1 cellular context compared by ENCODE assay signal in the genomic region with DNA sequence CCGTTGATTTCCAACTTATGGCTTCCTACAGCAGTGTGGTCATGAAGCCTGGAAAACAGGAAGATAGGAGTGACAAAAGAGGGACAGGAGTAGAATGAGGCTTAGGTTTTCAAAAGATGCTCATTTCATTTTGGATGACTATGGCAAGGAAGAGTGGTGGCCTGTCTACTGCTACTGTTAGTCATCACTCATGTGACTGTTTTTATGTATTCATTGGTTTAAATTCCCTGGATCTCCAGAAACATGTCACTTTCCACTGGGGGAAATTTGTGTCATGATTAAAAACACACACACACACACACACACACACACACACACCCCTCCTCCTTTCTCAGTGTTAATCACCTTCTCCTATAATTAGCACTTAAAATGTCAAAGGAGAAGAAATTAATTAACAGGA.
A peak's percentile ranks its signal among the peaks of the same experiment; 100 is the strongest.
TF ChIP-seq lines count a peak whose summit lies in the region.

No MANE protein-coding gene starts in this region.

TF ChIP-seq in HEK293, 187 proteins besides CTCF, POLR2A, EP300 and RAD21 (continued from another document):
- TF ChIP-seq, protein P1, sequence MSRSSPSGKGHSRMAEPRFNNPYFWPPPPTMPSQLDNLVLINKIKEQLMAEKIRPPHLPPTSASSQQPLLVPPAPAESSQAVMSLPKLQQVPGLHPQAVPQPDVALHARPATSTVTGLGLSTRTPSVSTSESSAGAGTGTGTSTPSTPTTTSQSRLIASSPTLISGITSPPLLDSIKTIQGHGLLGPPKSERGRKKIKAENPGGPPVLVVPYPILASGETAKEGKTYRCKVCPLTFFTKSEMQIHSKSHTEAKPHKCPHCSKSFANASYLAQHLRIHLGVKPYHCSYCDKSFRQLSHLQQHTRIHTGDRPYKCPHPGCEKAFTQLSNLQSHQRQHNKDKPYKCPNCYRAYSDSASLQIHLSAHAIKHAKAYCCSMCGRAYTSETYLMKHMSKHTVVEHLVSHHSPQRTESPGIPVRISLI (tag by site-specific recombination; IDR thresholded peaks at IDR 0.05) = no peak
- TF ChIP-seq FEZF1 (tag by site-specific recombination; IDR thresholded peaks at IDR 0.05) (no peak), ZNF19 (tag by site-specific recombination; IDR thresholded peaks at IDR 0.05; ENCODE audit: low read depth) (no peak), ZNF24 (tag by site-specific recombination; IDR thresholded peaks at IDR 0.05) (no peak), ZNF302 (tag by site-specific recombination; IDR thresholded peaks at IDR 0.05; ENCODE audit: low read depth) (no peak), ZNF138 (tag by site-specific recombination; IDR thresholded peaks at IDR 0.05; ENCODE audit: borderline replicate concordance) (no peak), ZEB2 (tag by site-specific recombination; IDR thresholded peaks at IDR 0.05) (no peak), PRDM1 (tag by site-specific recombination; IDR thresholded peaks at IDR 0.05) (peak; percentile 75), REPIN1 (tag by site-specific recombination; IDR thresholded peaks at IDR 0.05; ENCODE audit: low read depth) (no peak), ZFP41 (tag by site-specific recombination; IDR thresholded peaks at IDR 0.05; ENCODE audit: borderline replicate concordance) (no peak), ZNF792 (tag by site-specific recombination; IDR thresholded peaks at IDR 0.05) (no peak), ZBTB8A (tag by site-specific recombination; IDR thresholded peaks at IDR 0.05) (no peak), ZNF785 (tag by site-specific recombination; IDR thresholded peaks at IDR 0.05) (no peak), ZNF2 (tag by site-specific recombination; IDR thresholded peaks at IDR 0.05) (no peak), ZNF843 (tag by site-specific recombination; IDR thresholded peaks at IDR 0.05) (no peak), ZNF510 (tag by site-specific recombination; IDR thresholded peaks at IDR 0.05; ENCODE audit: insufficient replicate concordance) (no peak), ZNF274 (IDR thresholded peaks at IDR 0.05; ENCODE audit: low read length) (no peak), ZNF274 (tag by site-specific recombination; IDR thresholded peaks at IDR 0.05; ENCODE audit: borderline replicate concordance) (no peak), KLF7 (tag by site-specific recombination; IDR thresholded peaks at IDR 0.05; ENCODE audit: borderline replicate concordance) (no peak), SETDB1 (IDR thresholded peaks at IDR 0.05; ENCODE audit: insufficient read length, low read length) (no peak), ZNF416 (tag by site-specific recombination; IDR thresholded peaks at IDR 0.05) (no peak), KLF16 (tag by site-specific recombination; IDR thresholded peaks at IDR 0.05) (no peak), SP3 (tag by site-specific recombination; IDR thresholded peaks at IDR 0.05) (no peak), ZIC2 (tag by site-specific recombination; IDR thresholded peaks at IDR 0.05) (no peak), ZNF140 (tag by site-specific recombination; IDR thresholded peaks at IDR 0.05) (no peak), ZNF621 (tag by site-specific recombination; IDR thresholded peaks at IDR 0.05) (no peak), ZNF37A (tag by site-specific recombination; IDR thresholded peaks at IDR 0.05) (no peak), ZNF529 (tag by site-specific recombination; IDR thresholded peaks at IDR 0.05; ENCODE audit: insufficient replicate concordance) (no peak), ZNF311 (tag by site-specific recombination; IDR thresholded peaks at IDR 0.05; ENCODE audit: borderline replicate concordance) (no peak), HOXA7 (CRISPR knock-in tag; IDR thresholded peaks at IDR 0.05; ENCODE audit: borderline replicate concordance) (no peak), ZNF335 (tag by site-specific recombination; conservative IDR thresholded peaks at IDR 0.05) (peak; percentile 30; the same call in 1 of the 2 replicates), SP7 (tag by site-specific recombination; IDR thresholded peaks at IDR 0.05) (no peak), TRIM28 (IDR thresholded peaks at IDR 0.05; ENCODE audit: borderline replicate concordance, low read length) (no peak), ZNF600 (tag by site-specific recombination; IDR thresholded peaks at IDR 0.05) (no peak), BCL11B (tag by site-specific recombination; IDR thresholded peaks at IDR 0.05; ENCODE audit: low read depth) (no peak), ZNF707 (tag by site-specific recombination; IDR thresholded peaks at IDR 0.05) (no peak), ZNF366 (tag by site-specific recombination; conservative IDR thresholded peaks at IDR 0.05) (peak; percentile 25; the same call in 1 of the 2 replicates), ZNF169 (tag by site-specific recombination; IDR thresholded peaks at IDR 0.05) (0 out of 2 replicates have a peak, but pooled peaks have one; percentile 24)
- TF ChIP-seq, protein P2, sequence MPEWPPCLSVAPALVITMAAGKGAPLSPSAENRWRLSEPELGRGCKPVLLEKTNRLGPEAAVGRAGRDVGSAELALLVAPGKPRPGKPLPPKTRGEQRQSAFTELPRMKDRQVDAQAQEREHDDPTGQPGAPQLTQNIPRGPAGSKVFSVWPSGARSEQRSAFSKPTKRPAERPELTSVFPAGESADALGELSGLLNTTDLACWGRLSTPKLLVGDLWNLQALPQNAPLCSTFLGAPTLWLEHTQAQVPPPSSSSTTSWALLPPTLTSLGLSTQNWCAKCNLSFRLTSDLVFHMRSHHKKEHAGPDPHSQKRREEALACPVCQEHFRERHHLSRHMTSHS (tag by site-specific recombination; IDR thresholded peaks at IDR 0.05) = no peak
- TF ChIP-seq, protein P3, sequence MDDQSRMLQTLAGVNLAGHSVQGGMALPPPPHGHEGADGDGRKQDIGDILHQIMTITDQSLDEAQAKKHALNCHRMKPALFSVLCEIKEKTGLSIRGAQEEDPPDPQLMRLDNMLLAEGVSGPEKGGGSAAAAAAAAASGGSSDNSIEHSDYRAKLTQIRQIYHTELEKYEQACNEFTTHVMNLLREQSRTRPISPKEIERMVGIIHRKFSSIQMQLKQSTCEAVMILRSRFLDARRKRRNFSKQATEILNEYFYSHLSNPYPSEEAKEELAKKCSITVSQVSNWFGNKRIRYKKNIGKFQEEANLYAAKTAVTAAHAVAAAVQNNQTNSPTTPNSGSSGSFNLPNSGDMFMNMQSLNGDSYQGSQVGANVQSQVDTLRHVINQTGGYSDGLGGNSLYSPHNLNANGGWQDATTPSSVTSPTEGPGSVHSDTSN (CRISPR knock-in tag; IDR thresholded peaks at IDR 0.05) = no peak
- TF ChIP-seq, protein P4, sequence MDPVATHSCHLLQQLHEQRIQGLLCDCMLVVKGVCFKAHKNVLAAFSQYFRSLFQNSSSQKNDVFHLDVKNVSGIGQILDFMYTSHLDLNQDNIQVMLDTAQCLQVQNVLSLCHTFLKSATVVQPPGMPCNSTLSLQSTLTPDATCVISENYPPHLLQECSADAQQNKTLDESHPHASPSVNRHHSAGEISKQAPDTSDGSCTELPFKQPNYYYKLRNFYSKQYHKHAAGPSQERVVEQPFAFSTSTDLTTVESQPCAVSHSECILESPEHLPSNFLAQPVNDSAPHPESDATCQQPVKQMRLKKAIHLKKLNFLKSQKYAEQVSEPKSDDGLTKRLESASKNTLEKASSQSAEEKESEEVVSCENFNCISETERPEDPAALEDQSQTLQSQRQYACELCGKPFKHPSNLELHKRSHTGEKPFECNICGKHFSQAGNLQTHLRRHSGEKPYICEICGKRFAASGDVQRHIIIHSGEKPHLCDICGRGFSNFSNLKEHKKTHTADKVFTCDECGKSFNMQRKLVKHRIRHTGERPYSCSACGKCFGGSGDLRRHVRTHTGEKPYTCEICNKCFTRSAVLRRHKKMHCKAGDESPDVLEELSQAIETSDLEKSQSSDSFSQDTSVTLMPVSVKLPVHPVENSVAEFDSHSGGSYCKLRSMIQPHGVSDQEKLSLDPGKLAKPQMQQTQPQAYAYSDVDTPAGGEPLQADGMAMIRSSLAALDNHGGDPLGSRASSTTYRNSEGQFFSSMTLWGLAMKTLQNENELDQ (tag by site-specific recombination; IDR thresholded peaks at IDR 0.05; ENCODE audit: low read depth) = no peak
- TF ChIP-seq, protein P5, sequence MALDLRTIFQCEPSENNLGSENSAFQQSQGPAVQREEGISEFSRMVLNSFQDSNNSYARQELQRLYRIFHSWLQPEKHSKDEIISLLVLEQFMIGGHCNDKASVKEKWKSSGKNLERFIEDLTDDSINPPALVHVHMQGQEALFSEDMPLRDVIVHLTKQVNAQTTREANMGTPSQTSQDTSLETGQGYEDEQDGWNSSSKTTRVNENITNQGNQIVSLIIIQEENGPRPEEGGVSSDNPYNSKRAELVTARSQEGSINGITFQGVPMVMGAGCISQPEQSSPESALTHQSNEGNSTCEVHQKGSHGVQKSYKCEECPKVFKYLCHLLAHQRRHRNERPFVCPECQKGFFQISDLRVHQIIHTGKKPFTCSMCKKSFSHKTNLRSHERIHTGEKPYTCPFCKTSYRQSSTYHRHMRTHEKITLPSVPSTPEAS (tag by site-specific recombination; IDR thresholded peaks at IDR 0.05) = peak; percentile 39; the same call in 1 of the 2 replicates
- TF ChIP-seq, protein P6, sequence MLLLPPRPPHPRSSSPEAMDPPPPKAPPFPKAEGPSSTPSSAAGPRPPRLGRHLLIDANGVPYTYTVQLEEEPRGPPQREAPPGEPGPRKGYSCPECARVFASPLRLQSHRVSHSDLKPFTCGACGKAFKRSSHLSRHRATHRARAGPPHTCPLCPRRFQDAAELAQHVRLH (tag by site-specific recombination; IDR thresholded peaks at IDR 0.05) = no peak
- TF ChIP-seq, protein P7, sequence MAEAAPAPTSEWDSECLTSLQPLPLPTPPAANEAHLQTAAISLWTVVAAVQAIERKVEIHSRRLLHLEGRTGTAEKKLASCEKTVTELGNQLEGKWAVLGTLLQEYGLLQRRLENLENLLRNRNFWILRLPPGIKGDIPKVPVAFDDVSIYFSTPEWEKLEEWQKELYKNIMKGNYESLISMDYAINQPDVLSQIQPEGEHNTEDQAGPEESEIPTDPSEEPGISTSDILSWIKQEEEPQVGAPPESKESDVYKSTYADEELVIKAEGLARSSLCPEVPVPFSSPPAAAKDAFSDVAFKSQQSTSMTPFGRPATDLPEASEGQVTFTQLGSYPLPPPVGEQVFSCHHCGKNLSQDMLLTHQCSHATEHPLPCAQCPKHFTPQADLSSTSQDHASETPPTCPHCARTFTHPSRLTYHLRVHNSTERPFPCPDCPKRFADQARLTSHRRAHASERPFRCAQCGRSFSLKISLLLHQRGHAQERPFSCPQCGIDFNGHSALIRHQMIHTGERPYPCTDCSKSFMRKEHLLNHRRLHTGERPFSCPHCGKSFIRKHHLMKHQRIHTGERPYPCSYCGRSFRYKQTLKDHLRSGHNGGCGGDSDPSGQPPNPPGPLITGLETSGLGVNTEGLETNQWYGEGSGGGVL (tag by site-specific recombination; IDR thresholded peaks at IDR 0.05) = peak; percentile 46
- TF ChIP-seq, protein P8, sequence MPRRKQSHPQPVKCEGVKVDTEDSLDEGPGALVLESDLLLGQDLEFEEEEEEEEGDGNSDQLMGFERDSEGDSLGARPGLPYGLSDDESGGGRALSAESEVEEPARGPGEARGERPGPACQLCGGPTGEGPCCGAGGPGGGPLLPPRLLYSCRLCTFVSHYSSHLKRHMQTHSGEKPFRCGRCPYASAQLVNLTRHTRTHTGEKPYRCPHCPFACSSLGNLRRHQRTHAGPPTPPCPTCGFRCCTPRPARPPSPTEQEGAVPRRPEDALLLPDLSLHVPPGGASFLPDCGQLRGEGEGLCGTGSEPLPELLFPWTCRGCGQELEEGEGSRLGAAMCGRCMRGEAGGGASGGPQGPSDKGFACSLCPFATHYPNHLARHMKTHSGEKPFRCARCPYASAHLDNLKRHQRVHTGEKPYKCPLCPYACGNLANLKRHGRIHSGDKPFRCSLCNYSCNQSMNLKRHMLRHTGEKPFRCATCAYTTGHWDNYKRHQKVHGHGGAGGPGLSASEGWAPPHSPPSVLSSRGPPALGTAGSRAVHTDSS (tag by site-specific recombination; IDR thresholded peaks at IDR 0.05) = no peak
- TF ChIP-seq, protein P9, sequence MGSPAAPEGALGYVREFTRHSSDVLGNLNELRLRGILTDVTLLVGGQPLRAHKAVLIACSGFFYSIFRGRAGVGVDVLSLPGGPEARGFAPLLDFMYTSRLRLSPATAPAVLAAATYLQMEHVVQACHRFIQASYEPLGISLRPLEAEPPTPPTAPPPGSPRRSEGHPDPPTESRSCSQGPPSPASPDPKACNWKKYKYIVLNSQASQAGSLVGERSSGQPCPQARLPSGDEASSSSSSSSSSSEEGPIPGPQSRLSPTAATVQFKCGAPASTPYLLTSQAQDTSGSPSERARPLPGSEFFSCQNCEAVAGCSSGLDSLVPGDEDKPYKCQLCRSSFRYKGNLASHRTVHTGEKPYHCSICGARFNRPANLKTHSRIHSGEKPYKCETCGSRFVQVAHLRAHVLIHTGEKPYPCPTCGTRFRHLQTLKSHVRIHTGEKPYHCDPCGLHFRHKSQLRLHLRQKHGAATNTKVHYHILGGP (tag by site-specific recombination; IDR thresholded peaks at IDR 0.05) = peak; percentile 39; the same call in 1 of the 2 replicates
